In the genomic region with DNA sequence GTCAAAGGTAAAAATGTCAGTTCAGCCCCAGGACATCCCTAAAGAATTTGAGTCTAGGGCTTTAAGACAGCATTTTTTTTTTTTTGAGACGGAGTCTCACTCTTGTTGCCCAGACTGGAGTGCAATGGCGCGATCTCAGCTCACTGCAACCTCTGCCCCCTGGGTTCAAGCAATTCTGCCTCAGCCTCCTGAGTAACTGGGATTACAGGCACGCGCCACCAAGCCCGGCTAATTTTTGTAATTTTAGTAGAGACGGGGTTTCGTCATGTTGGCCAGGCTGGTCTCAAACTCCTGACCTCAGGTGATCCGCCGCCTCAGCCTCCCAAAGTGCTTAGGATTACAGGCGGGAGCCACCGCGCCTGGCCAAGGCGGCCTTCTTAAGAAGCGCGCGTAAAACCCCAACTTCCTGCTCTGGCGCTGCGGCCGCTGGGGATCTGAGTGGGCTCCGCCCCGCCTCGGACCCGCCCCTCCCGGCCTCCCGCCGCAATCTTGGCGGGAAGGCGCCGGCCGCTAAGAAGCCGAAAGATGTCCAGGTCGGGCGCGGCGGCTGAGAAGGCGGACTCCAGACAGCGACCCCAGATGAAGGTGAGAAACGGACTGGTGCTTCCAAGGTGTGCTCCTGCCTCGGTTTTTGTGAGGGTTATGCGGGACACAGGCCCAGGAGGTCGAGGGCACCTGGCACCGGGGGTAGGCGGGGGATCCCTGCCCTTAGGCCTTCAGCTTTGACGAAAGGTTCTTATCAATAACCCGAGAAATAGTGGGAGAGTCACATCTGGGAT, we compare ENCODE assay signal across 8 cellular contexts. TPM values are rescaled to one million over a fixed set of nuclear protein-coding genes. Genes with fewer than 3 reads are reported as not detected.
A peak's percentile ranks its signal among the peaks of the same experiment; 100 is the strongest.
DNase-seq lines count a peak whose midpoint lies in the region; ATAC-seq, FAIRE-seq and TF ChIP-seq lines count a peak whose summit lies in the region.
"Not testable (repeated sequence)": the region's sequence is repeated elsewhere in the genome, so short reads cannot be mapped to it uniquely, and the experiment has no call there.

A gene (plus strand): TSS at position 495 of the 779 bp plus-strand sequence. CDS start 31 bp downstream, at position 526.

- CTCF ChIA-PET in activated CD8-positive, alpha-beta T cell treated with anti-CD3 and anti-CD28 coated beads for 36 hours (lab: Charles Lee), result interaction anchor here (1.3 kb wide), 1 partner anchor 11 kb away, joined by 3 read pairs; no protein-coding TSS in a partner anchor

- H3K4me3 ChIP-seq in BLaER1 treated with 17β-estradiol and CSF1 and Interleukin-3, amounts not matched to agents 10 nM and 100 nM, result peak within 1 kb of the TSS; percentile 62 to 78 (median 70)
- H3K4me3 ChIP-seq in ectodermal cell (ENCODE audit: insufficient read depth, low read depth, low read length), result peak within 1 kb of the TSS; percentile 53
- H3K4me3 ChIP-seq in right lobe of liver, result peak within 1 kb of the TSS; percentile 37 to 57 (median 46)

- H3K9me3 Mint-ChIP-seq in activated CD8-positive, alpha-beta T cell treated with anti-CD3 and anti-CD28 coated beads for 36 hours, result not testable (repeated sequence)

- POLR2A ChIA-PET in activated CD8-positive, alpha-beta T cell treated with anti-CD3 and anti-CD28 coated beads for 36 hours (lab: Charles Lee), result interaction anchor here (0.6 to 6.1 kb wide), 14 partner anchors 10 to 497 kb away, joined by 3 to 37 read pairs (median 5); a partner anchor contains a TSS

- peak within 1 kb of the TSS; percentile 23 to 93 (median 85); a peak in 20 of 22 replicates for H3K27ac ChIP-seq in BLaER1 treated with 17β-estradiol and CSF1 and Interleukin-3, amounts not matched to agents 10 nM and 100 nM
- H3K27ac ChIP-seq in ectodermal cell (ENCODE audit: insufficient read depth, low read depth, low read length, poor library complexity, severe bottlenecking); right lobe of liver: not testable (repeated sequence)

- H3K4me2 ChIP-seq in BLaER1 treated with 17β-estradiol and CSF1 and Interleukin-3, amounts not matched to agents 10 nM and 100 nM, result peak within 1 kb of the TSS; percentile 81 to 100 (median 88)

- H3K36me3 Mint-ChIP-seq in activated CD8-positive, alpha-beta T cell treated with anti-CD3 and anti-CD28 coated beads for 36 hours (ENCODE audit: low read depth), result peaks cover 55% of the 10 kb centered on the region

- peak within 1 kb of the TSS; percentile 99 for H3K27ac Mint-ChIP-seq in activated CD8-positive, alpha-beta T cell treated with anti-CD3 and anti-CD28 coated beads for 36 hours

- H3K4me3 Mint-ChIP-seq in activated CD8-positive, alpha-beta T cell treated with anti-CD3 and anti-CD28 coated beads for 36 hours, result peak within 1 kb of the TSS; percentile 94

- peaks cover 60 to 88% (median 72%) of the 10 kb centered on the region in 10 experiments for H3K4me1 ChIP-seq in BLaER1 treated with 17β-estradiol and CSF1 and Interleukin-3, amounts not matched to agents 10 nM and 100 nM
- H3K4me1 ChIP-seq in ectodermal cell (ENCODE audit: control insufficient read depth, insufficient read depth, low read length), result not testable (repeated sequence)
- H3K4me1 ChIP-seq in right lobe of liver, result peaks cover 0 to 17% (median 5%) of the 10 kb centered on the region in 4 donors

- intact Hi-C loops in activated CD8-positive, alpha-beta T cell treated with anti-CD3 and anti-CD28 coated beads for 36 hours (cut with micrococcal nuclease); right lobe of liver (cut with DNase I): not testable (repeated sequence)

- DNase-seq in HTR-8/SVneo (ENCODE audit: insufficient read length, low spot score) (peak; percentile 81), right lobe of liver (peak; percentile 77 to 86 (median 83))
- peak; percentile 88 for DNase-seq in NK-92 treated with Interleukin-12 subunit alpha and Interleukin-12 subunit beta, amount 100 ng/mL, for 24 hours (lab: John Stamatoyannopoulos, UW)
- peak; percentile 91 for DNase-seq in activated CD8-positive, alpha-beta T cell treated with anti-CD3 and anti-CD28 coated beads for 36 hours
- peak; percentile 75 to 80 for DNase-seq in stimulated activated CD4-positive, alpha-beta T cell treated with anti-CD3 and anti-CD28 coated beads, Interleukin-2, amount 100 ng/mL, for 48 hours

- 15% methylated on average over 46 of the region's 46 CpGs for WGBS in ectodermal cell, 2 experiments
- WGBS in right lobe of liver (ENCODE audit: insufficient coverage, low coverage, low lambda C conversion rate, missing lambda C conversion rate), result 9% methylated on average over 11 of the region's 46 CpGs

- peaks cover 51% of the 10 kb centered on the region for H3K4me1 Mint-ChIP-seq in activated CD8-positive, alpha-beta T cell treated with anti-CD3 and anti-CD28 coated beads for 36 hours (ENCODE audit: low read depth)

- TF ChIP-seq POLR2A in right lobe of liver (IDR thresholded peaks at IDR 0.05), result peak; percentile 12

- not testable (repeated sequence) for H3K27me3 ChIP-seq in BLaER1 treated with 17β-estradiol and CSF1 and Interleukin-3, amounts not matched to agents 10 nM and 100 nM; ectodermal cell (ENCODE audit: control insufficient read depth, insufficient read depth, low read length, poor library complexity, severe bottlenecking); right lobe of liver

- peaks cover 0 to 34% (median 17%) of the 10 kb centered on the region in 11 experiments; a peak in 11 of 22 replicates for H3K36me3 ChIP-seq in BLaER1 treated with 17β-estradiol and CSF1 and Interleukin-3, amounts not matched to agents 10 nM and 100 nM
- not testable (repeated sequence) for H3K36me3 ChIP-seq in ectodermal cell (ENCODE audit: control insufficient read depth, insufficient read depth, low read length); right lobe of liver

- H3K9ac ChIP-seq in BLaER1 treated with 17β-estradiol and CSF1 and Interleukin-3, amounts not matched to agents 10 nM and 100 nM, result peak within 1 kb of the TSS; percentile 71 to 89 (median 86)

- H4K20me1 ChIP-seq in BLaER1 treated with 17β-estradiol and CSF1 and Interleukin-3, amounts not matched to agents 10 nM and 100 nM, result peaks cover 0 to 20% (median 0%) of the 10 kb centered on the region in 11 experiments; a peak in 8 of 22 replicates

- FAIRE-seq in HTR-8/SVneo (lab: Jason Lieb, UNC), result not testable (repeated sequence)

- H3K9me3 ChIP-seq in BLaER1 treated with 17β-estradiol and CSF1 and Interleukin-3, amounts not matched to agents 10 nM and 100 nM (replicated peaks in 1 of 11); ectodermal cell (ENCODE audit: control insufficient read depth, low read length); right lobe of liver: not testable (repeated sequence)

- not testable (repeated sequence) for TF ChIP-seq CTCF in activated CD8-positive, alpha-beta T cell treated with anti-CD3 and anti-CD28 coated beads for 36 hours (IDR thresholded peaks at IDR 0.05); right lobe of liver (IDR thresholded peaks at IDR 0.05)

- H3K27me3 Mint-ChIP-seq in activated CD8-positive, alpha-beta T cell treated with anti-CD3 and anti-CD28 coated beads for 36 hours, result not testable (repeated sequence)

- ATAC-seq in GM19395 (IDR thresholded peaks at IDR 0.05; ENCODE audit: unreplicated experiment), result peak; percentile 68
- ATAC-seq in activated CD8-positive, alpha-beta T cell treated with anti-CD3 and anti-CD28 coated beads for 36 hours, result peak; percentile 73
- ATAC-seq in right lobe of liver, result peak; percentile 78 to 84 (median 84)

RNA-seq across cellular contexts. Expression of the gene that starts here (rescaled TPM):
- 10 to 100 TPM; 69.9 to 79.3 TPM for total RNA-seq in activated CD8-positive, alpha-beta T cell treated with anti-CD3 and anti-CD28 coated beads for 36 hours
- polyA plus RNA-seq in ectodermal cell (2013, experiment 1 of 4), result 33.2 TPM
- 31.9 TPM for polyA plus RNA-seq in ectodermal cell (2013, experiment 2 of 4)
- polyA plus RNA-seq in ectodermal cell (2013, experiment 3 of 4), result 24.2 TPM
- 25.6 TPM for polyA plus RNA-seq in ectodermal cell (2013, experiment 4 of 4)
- total RNA-seq in right lobe of liver, result 1 to 10 TPM in 3 of 6 experiments, under 1 TPM in 3; 0.46 to 5.5 (median 1.1) TPM

Comparison
In these comparisons a context has a peak if more than half of its experiments do, and no peak if none do; other contexts are left out.
1. RNA of the gene that starts here (total RNA-seq): 69.9 to 79.3 TPM in activated CD8-positive, alpha-beta T cell treated with anti-CD3 and anti-CD28 coated beads for 36 hours; 0.46 to 5.5 TPM in right lobe of liver; every median in the first group is over 10 times any median in the second.
2. Peak in every context shown above with its lines, with median percentiles within 50 percentile points of each other: H3K4me3 ChIP-seq, ATAC-seq and DNase-seq.